Comparison of ENCODE assay signal across 2 cellular contexts in genomic region chr4:94533405-94534223, GRCh38.
TF ChIP-seq lines count a peak whose summit lies in the region.

No MANE protein-coding gene starts in this region.

TF ChIP-seq in HCT116, 20 proteins besides CTCF, POLR2A, EP300 and RAD21 (continued from another document):
- TF ChIP-seq TCF7L2 (IDR thresholded peaks at IDR 0.05; ENCODE audit: borderline replicate concordance, extremely low read depth, insufficient read depth, insufficient read length) (no peak), ZNF274 (IDR thresholded peaks at IDR 0.05; ENCODE audit: low read depth, low read length) (no peak), ZBTB33 (IDR thresholded peaks at IDR 0.05; ENCODE audit: extremely low read depth, insufficient replicate concordance, low read length) (no peak), SP1 (IDR thresholded peaks at IDR 0.05; ENCODE audit: low read depth) (no peak), FOSL1 (IDR thresholded peaks at IDR 0.05; ENCODE audit: low read depth) (no peak), YY1 (IDR thresholded peaks at IDR 0.05; ENCODE audit: extremely low read depth, insufficient replicate concordance, low read depth, low read length) (no peak), REST (IDR thresholded peaks at IDR 0.05; ENCODE audit: low read depth) (no peak), POLR2AphosphoS5 (IDR thresholded peaks at IDR 0.05; ENCODE audit: low read depth, low read length) (no peak), EGR1 (IDR thresholded peaks at IDR 0.05; ENCODE audit: low read depth) (no peak), EZH2 (IDR thresholded peaks at IDR 0.05) (no peak), SIN3A (IDR thresholded peaks at IDR 0.05; ENCODE audit: low read depth) (no peak), EZH2phosphoT487 (IDR thresholded peaks at IDR 0.05; ENCODE audit: borderline replicate concordance) (no peak), JUND (IDR thresholded peaks at IDR 0.05) (no peak), ATF3 (IDR thresholded peaks at IDR 0.05) (no peak), ELF1 (IDR thresholded peaks at IDR 0.05; ENCODE audit: borderline replicate concordance, low read depth) (no peak), SRF (IDR thresholded peaks at IDR 0.05; ENCODE audit: low read depth) (no peak), ZFX (IDR thresholded peaks at IDR 0.05) (no peak)

TF ChIP-seq in H1, 55 proteins besides CTCF, POLR2A, EP300 and RAD21 (continued from another document):
- TF ChIP-seq KDM1A (IDR thresholded peaks at IDR 0.05; ENCODE audit: borderline replicate concordance, low read length), result no peak
- no peak for TF ChIP-seq JUND (IDR thresholded peaks at IDR 0.05; ENCODE audit: low read length)
- no peak for TF ChIP-seq MAX (IDR thresholded peaks at IDR 0.05)
- no peak for TF ChIP-seq CEBPB (IDR thresholded peaks at IDR 0.05; ENCODE audit: low read depth, low read length)
